ENCODE assay signal across 25 cellular contexts in the genomic region with DNA sequence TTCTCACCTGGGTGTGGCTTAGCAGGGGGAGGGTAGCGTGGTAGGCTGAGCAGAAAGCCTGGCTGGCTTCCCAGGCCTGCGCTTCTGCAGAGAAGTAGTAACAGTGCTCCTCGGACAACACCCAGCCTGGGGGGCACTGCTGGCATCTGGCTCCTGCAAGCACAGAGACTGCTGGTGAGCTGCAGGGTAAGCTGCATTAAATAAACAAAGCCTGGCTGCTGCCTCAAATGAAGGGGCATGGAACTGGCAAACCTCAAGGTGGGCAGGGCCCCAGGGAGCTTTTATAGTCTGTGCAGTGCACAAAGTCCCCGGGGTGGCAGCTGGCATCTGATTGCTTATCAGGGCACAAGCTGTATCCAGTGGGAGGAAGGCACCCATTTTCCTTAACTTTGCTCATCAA. TPM values are rescaled to one million over a fixed set of nuclear protein-coding genes. Genes with fewer than 3 reads are reported as not detected.
"Had no signal": no experiment of that assay in that cellular context is flagged by ENCODE, and none has a peak within 500 bp of the region (broad histone marks: within the 10 kb centered on the region; RNA-seq: fewer than 3 reads in every experiment).

No MANE protein-coding gene starts in this region.

- H3K4me3 ChIP-seq: breast epithelium, gastroesophageal sphincter, heart right ventricle, pancreas, stomach, upper lobe of right lung had no signal

- H3K36me3 ChIP-seq: breast epithelium, gastroesophageal sphincter, heart right ventricle, pancreas, stomach, upper lobe of right lung, WERI-Rb-1 had no signal

- DNase-seq: activated CD4-positive, alpha-beta T cell treated with anti-CD3 and anti-CD28 coated beads for 1 hour; activated CD8-positive, alpha-beta memory T cell treated with anti-CD3 and anti-CD28 coated beads for 24 hours; activated CD8-positive, alpha-beta memory T cell treated with anti-CD3 and anti-CD28 coated beads, Interleukin-2, amount 50 U/mL, for 48 hours; activated effector memory CD4-positive, alpha-beta T cell treated with anti-CD3 and anti-CD28 coated beads, Interleukin-2, amount 50 U/mL, for 16 hours; activated T-cell treated with anti-CD3 and anti-CD28 coated beads, Interleukin-2, amount 50 U/mL, for 48 hours; cerebellar nuclear complex; effector CD4-positive, alpha-beta T cell; heart right ventricle; immature natural killer cell; kidney glomerular epithelial cell; left ventricle myocardium superior; naive thymus-derived CD4-positive, alpha-beta T cell; pancreas; stimulated activated CD4-positive, alpha-beta T cell treated with anti-CD3 and anti-CD28 coated beads, Interleukin-4, amount 100 ng/mL, for 24 hours; stomach; upper lobe of right lung; WERI-Rb-1 had no signal

- H3K27ac ChIP-seq: breast epithelium, gastroesophageal sphincter, heart right ventricle, pancreas, stomach, upper lobe of right lung, WERI-Rb-1 had no signal

- H3K9me3 ChIP-seq: breast epithelium, pancreas, stomach, upper lobe of right lung had no signal

- ATAC-seq: esophagus mucosa; gastroesophageal sphincter; heart right ventricle; left ventricle myocardium superior; naive thymus-derived CD4-positive, alpha-beta T cell; pancreas; sciatic nerve; stimulated activated effector memory CD8-positive, alpha-beta T cell treated with anti-CD3 and anti-CD28 coated beads, Interleukin-12 subunit alpha, Interleukin-12 subunit beta, amount 100 ng/mL, for 72 hours; upper lobe of right lung had no signal

RNA-seq across cellular contexts. Expression of a gene that starts 3.9 kb away (rescaled TPM):
- total RNA-seq: left ventricle myocardium superior; naive thymus-derived CD4-positive, alpha-beta T cell had no signal
- polyA plus RNA-seq: heart right ventricle; immature natural killer cell; naive thymus-derived CD4-positive, alpha-beta T cell had no signal

RNA-seq across cellular contexts. Expression of a gene that starts 43.9 kb away (rescaled TPM):
- total RNA-seq: astrocyte; breast epithelium; esophagus mucosa; left ventricle myocardium superior; mucosa of gallbladder; naive thymus-derived CD4-positive, alpha-beta T cell; pancreas; sciatic nerve; stomach; T-helper 2 cell treated with Interferon-gamma antibody and Interleukin-4, amounts not matched to agents 100 ng/mL and 5 ng/mL, for 36 hours; upper lobe of right lung had no signal
- polyA plus RNA-seq: naive thymus-derived CD4-positive, alpha-beta T cell; pancreas had no signal
